In genomic region chr5:92552206-92553160, GRCh38 we compare ENCODE assay signal across 10 cellular contexts.
DNase-seq lines count a peak whose midpoint lies in the region; ATAC-seq, FAIRE-seq and TF ChIP-seq lines count a peak whose summit lies in the region.
"Had no signal": no experiment of that assay in that cellular context is flagged by ENCODE, and none has a peak within 500 bp of the region (broad histone marks: within the 10 kb centered on the region; RNA-seq: fewer than 3 reads in every experiment).

No MANE protein-coding gene starts in this region.

- no peaks in the 10 kb centered on the region for H3K79me2 ChIP-seq in OCI-LY3 (ENCODE audit: low read length)

- H3K27ac Mint-ChIP-seq in type B pancreatic cell = no peak overlapping the region
- no peak overlapping the region for H3K27ac Mint-ChIP-seq in naive thymus-derived CD8-positive, alpha-beta T cell
- H3K27ac Mint-ChIP-seq: naive B cell; stimulated activated naive CD8-positive, alpha-beta T cell treated with anti-CD3 and anti-CD28 coated beads, Interleukin-15, amount 100 ng/mL, for 72 hours had no signal

- peaks cover 22% of the 10 kb centered on the region for H3K4me1 Mint-ChIP-seq in type B pancreatic cell (ENCODE audit: unreplicated experiment)
- H3K4me1 Mint-ChIP-seq in naive thymus-derived CD8-positive, alpha-beta T cell = no peaks in the 10 kb centered on the region
- H3K4me1 Mint-ChIP-seq: naive B cell; stimulated activated naive CD8-positive, alpha-beta T cell treated with anti-CD3 and anti-CD28 coated beads, Interleukin-15, amount 100 ng/mL, for 72 hours had no signal

- DNase-seq in NCI-H345 (lab: John Stamatoyannopoulos, UW) (peak; percentile 60), NCI-H345 treated with DMSO at 0.1 percent for 48 hours (lab: John Stamatoyannopoulos, UW; ENCODE audit: unreplicated experiment) (no peak), fibroblast of gingiva (ENCODE audit: low read depth) (peak; percentile 100), type B pancreatic cell (ENCODE audit: extremely low spot score, unreplicated experiment) (no peak), NCI-H774 (lab: John Stamatoyannopoulos, UW) (no peak), D721Med (ENCODE audit: insufficient read length, low spot score) (no peak)
- no peak for DNase-seq in naive thymus-derived CD8-positive, alpha-beta T cell
- DNase-seq: naive B cell; stimulated activated naive CD8-positive, alpha-beta T cell treated with anti-CD3 and anti-CD28 coated beads, Interleukin-15, amount 100 ng/mL, for 72 hours had no signal

- H3K36me3 Mint-ChIP-seq in type B pancreatic cell = no peaks in the 10 kb centered on the region
- no peaks in the 10 kb centered on the region for H3K36me3 Mint-ChIP-seq in naive thymus-derived CD8-positive, alpha-beta T cell
- H3K36me3 Mint-ChIP-seq: naive B cell had no signal

- no peaks in the 10 kb centered on the region for H3K27me3 Mint-ChIP-seq in type B pancreatic cell
- no peaks in the 10 kb centered on the region for H3K27me3 Mint-ChIP-seq in naive thymus-derived CD8-positive, alpha-beta T cell
- H3K27me3 Mint-ChIP-seq: naive B cell; stimulated activated naive CD8-positive, alpha-beta T cell treated with anti-CD3 and anti-CD28 coated beads, Interleukin-15, amount 100 ng/mL, for 72 hours had no signal

- no peaks in the 10 kb centered on the region for H3K36me3 ChIP-seq in OCI-LY3 (replicated peaks; ENCODE audit: low read depth, low read length)

- H3K9me3 Mint-ChIP-seq in type B pancreatic cell = no peaks in the 10 kb centered on the region
- H3K9me3 Mint-ChIP-seq in naive thymus-derived CD8-positive, alpha-beta T cell = peaks cover 0 to 6% (median 0%) of the 10 kb centered on the region in 9 donors
- H3K9me3 Mint-ChIP-seq: stimulated activated naive CD8-positive, alpha-beta T cell treated with anti-CD3 and anti-CD28 coated beads, Interleukin-15, amount 100 ng/mL, for 72 hours had no signal

- no peak overlapping the region for H3K4me3 ChIP-seq in OCI-LY3 (ENCODE audit: low read length)

- TF ChIP-seq CTCF in OCI-LY3 (IDR thresholded peaks at IDR 0.05; ENCODE audit: low read depth, low read length) (no peak), type B pancreatic cell (conservative IDR thresholded peaks at IDR 0.05) (no peak), D721Med (IDR thresholded peaks at IDR 0.05; ENCODE audit: insufficient read depth, missing control alignments) (no peak)

- no peaks in the 10 kb centered on the region for H4K20me1 ChIP-seq in OCI-LY3 (ENCODE audit: insufficient read depth, low read length)

- POLR2A ChIA-PET in naive thymus-derived CD8-positive, alpha-beta T cell (lab: Charles Lee) = no interaction called here

- H3K4me3 Mint-ChIP-seq in type B pancreatic cell = peak overlapping the region; percentile 4
- no peak overlapping the region for H3K4me3 Mint-ChIP-seq in naive thymus-derived CD8-positive, alpha-beta T cell
- H3K4me3 Mint-ChIP-seq: naive B cell; stimulated activated naive CD8-positive, alpha-beta T cell treated with anti-CD3 and anti-CD28 coated beads, Interleukin-15, amount 100 ng/mL, for 72 hours had no signal

- no peak overlapping the region for H3K27ac ChIP-seq in OCI-LY3 (ENCODE audit: low read length)

- H3K4me1 ChIP-seq in OCI-LY3 (ENCODE audit: low read length) = peaks cover 17% of the 10 kb centered on the region

- no peaks in the 10 kb centered on the region for H3K27me3 ChIP-seq in OCI-LY3 (ENCODE audit: low read depth, low read length)

- FAIRE-seq in D721Med (lab: Jason Lieb, UNC) = no peak

- H3K9me3 ChIP-seq in OCI-LY3 (ENCODE audit: insufficient read depth, low read length) = no peaks in the 10 kb centered on the region

- peak overlapping the region; percentile 6; the same call in 1 of the 2 replicates for H3K4me2 ChIP-seq in OCI-LY3 (ENCODE audit: low read length)

- H2AFZ ChIP-seq in OCI-LY3 (ENCODE audit: low read depth, low read length) = no peak overlapping the region

- H3K9ac ChIP-seq in OCI-LY3 (ENCODE audit: low read length) = no peak overlapping the region

- ATAC-seq in naive thymus-derived CD8-positive, alpha-beta T cell = no peak
- ATAC-seq: stimulated activated naive CD8-positive, alpha-beta T cell treated with anti-CD3 and anti-CD28 coated beads, Interleukin-15, amount 100 ng/mL, for 72 hours had no signal

Comparison
In these comparisons a context has a peak if more than half of its experiments do, and no peak if none do; other contexts are left out.
1. DNase-seq: peak in NCI-H345 (single experiment) and fibroblast of gingiva (single experiment); none in NCI-H345 treated with DMSO at 0.1 percent for 48 hours (single experiment), type B pancreatic cell (single experiment), naive thymus-derived CD8-positive, alpha-beta T cell (0 of 10), NCI-H774 (single experiment) and D721Med (single experiment).